ENCODE assay signal across 26 cellular contexts in the genomic region with DNA sequence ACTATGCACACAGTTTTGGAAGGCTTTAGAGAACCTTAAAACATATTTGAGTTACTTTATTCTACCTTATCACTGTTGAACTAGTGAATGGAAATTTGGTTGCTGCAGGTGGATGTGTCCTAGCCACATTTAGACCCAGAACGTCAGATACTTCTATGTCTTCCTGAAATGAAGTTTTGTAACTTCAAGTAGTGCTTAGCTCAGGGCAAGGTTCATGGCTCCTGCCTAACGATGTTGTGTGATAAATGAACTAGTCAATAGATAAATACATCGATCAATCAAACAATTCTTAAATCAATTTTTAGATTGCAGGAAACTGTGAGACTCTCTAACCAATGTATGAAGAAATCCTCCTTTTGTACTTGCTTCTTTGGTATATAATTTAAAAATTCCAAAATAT. TPM values are rescaled to one million over a fixed set of nuclear protein-coding genes. Genes with fewer than 3 reads are reported as not detected.
"Had no signal": no experiment of that assay in that cellular context is flagged by ENCODE, and none has a peak within 500 bp of the region (broad histone marks: within the 10 kb centered on the region; RNA-seq: fewer than 3 reads in every experiment).

No MANE protein-coding gene starts in this region.

- DNase-seq: heart right ventricle; hippocampal formation; kidney glomerular epithelial cell; left cardiac atrium; left ventricle myocardium inferior; mesendoderm; naive thymus-derived CD4-positive, alpha-beta T cell; ovary; spleen; stimulated activated CD4-positive, alpha-beta T cell treated with anti-CD3 and anti-CD28 coated beads, Interleukin-4, amount 100 ng/mL, for 24 hours; stimulated activated naive CD4-positive, alpha-beta T cell; stimulated activated naive CD8-positive, alpha-beta T cell treated with anti-CD3 and anti-CD28 coated beads, Interleukin-15, amount 100 ng/mL, for 72 hours; substantia nigra; uterus had no signal

- H3K4me1 ChIP-seq: left ventricle myocardium inferior, right atrium auricular region, tibial nerve, uterus had no signal

- H3K27ac ChIP-seq: heart right ventricle, left ventricle myocardium inferior, ovary, right atrium auricular region, skin epidermis, spleen, tibial nerve, uterus had no signal

- ATAC-seq: heart right ventricle; left cardiac atrium; naive thymus-derived CD4-positive, alpha-beta T cell; natural killer cell treated with Interleukin-12 subunit alpha and Interleukin-12 subunit beta and Interleukin-15 and Interleukin-18, amount 100 ng/mL, for 72 hours; sciatic nerve; stimulated activated effector memory CD8-positive, alpha-beta T cell treated with anti-CD3 and anti-CD28 coated beads, Interleukin-12 subunit alpha, Interleukin-12 subunit beta, amount 100 ng/mL, for 72 hours; stimulated activated naive CD8-positive, alpha-beta T cell treated with anti-CD3 and anti-CD28 coated beads, Interleukin-15, amount 100 ng/mL, for 72 hours had no signal

- H3K27me3 ChIP-seq: heart right ventricle, ovary, right atrium auricular region, spleen, tibial nerve, uterus had no signal

- H3K36me3 ChIP-seq: heart right ventricle, left ventricle myocardium inferior, ovary, right atrium auricular region, spleen, tibial nerve, uterus had no signal

- H3K9me3 ChIP-seq: left ventricle myocardium inferior, ovary, right atrium auricular region, spleen, uterus had no signal

- H3K4me3 ChIP-seq: heart right ventricle, left ventricle myocardium inferior, lung, ovary, right atrium auricular region, skin epidermis, spleen, tibial nerve, uterus had no signal

RNA-seq across cellular contexts. Expression of a gene that starts 37.2 kb away (rescaled TPM):
- total RNA-seq: heart right ventricle; left ventricle myocardium inferior; lower leg skin; mononuclear cell; naive thymus-derived CD4-positive, alpha-beta T cell; natural killer cell treated with Interleukin-12 subunit alpha and Interleukin-12 subunit beta and Interleukin-15 and Interleukin-18, amount 100 ng/mL, for 72 hours; pulmonary artery endothelial cell; right atrium auricular region; sciatic nerve; spleen; temporal lobe; tibial nerve; ureter had no signal

RNA-seq across cellular contexts. Expression of a gene that starts 59.8 kb away (rescaled TPM):
- total RNA-seq: naive thymus-derived CD4-positive, alpha-beta T cell; natural killer cell treated with Interleukin-12 subunit alpha and Interleukin-12 subunit beta and Interleukin-15 and Interleukin-18, amount 100 ng/mL, for 72 hours had no signal
